Comparison of ENCODE assay signal across 8 cellular contexts in genomic region chr1:44031051-44031899, GRCh38. TPM values are rescaled to one million over a fixed set of nuclear protein-coding genes. Genes with fewer than 3 reads are reported as not detected.
DNase-seq lines count a peak whose midpoint lies in the region; ATAC-seq and TF ChIP-seq lines count a peak whose summit lies in the region.

SLC6A9 (minus strand) TSS chr1:44031462; CDS start chr1:44024277, 7,185 bp downstream.

- H3K9ac ChIP-seq in neuronal stem cell (ENCODE audit: low read depth, low read length, poor library complexity) = peak within 1 kb of the TSS; percentile 95

- peak within 1 kb of the TSS; percentile 92 for H2BK15ac ChIP-seq in neuronal stem cell (ENCODE audit: low read length)

- in situ Hi-C loops in transverse colon (cut with MboI; ENCODE audit: low pct_ligation_motif_present in 1 of 4, low pct_unique_long_range_greater_than_20kb in 1 of 4, low sequenced_read_pairs in 3 of 4) = loop anchor here in 1 of 4 donors (25.0 kb wide), 1 partner anchor 269 kb away; no protein-coding TSS in a partner anchor

- WGBS in neuronal stem cell (ENCODE audit: extremely low coverage in 2 of 2, insufficient read length in 2 of 2, insufficient replicate concordance in 1 of 2), 2 donors = no CpG with 5 or more reads among the region's 55 CpGs
- WGBS in transverse colon (ENCODE audit: low coverage in 1 of 2), 2 donors = 3% methylated on average over 40 of the region's 55 CpGs; no CpG with 5 or more reads in 1 of the 2 donors

- H4K91ac ChIP-seq in neuronal stem cell (ENCODE audit: low read depth, low read length, poor library complexity) = no peak within 1 kb of the TSS

- peak within 1 kb of the TSS; percentile 77 for H2BK120ac ChIP-seq in neuronal stem cell (ENCODE audit: low read depth, low read length)

- no peaks in the 10 kb centered on the region for H3K9me3 Mint-ChIP-seq in activated T-helper 17 cell treated with anti-CD3 and anti-CD28 coated beads, Interleukin-2, amount 50 U/mL, for 72 hours

- peak within 1 kb of the TSS; percentile 95 for H3K23ac ChIP-seq in neuronal stem cell (ENCODE audit: low read depth, low read length, poor library complexity)

- H3K4me3 Mint-ChIP-seq in activated T-helper 17 cell treated with anti-CD3 and anti-CD28 coated beads, Interleukin-2, amount 50 U/mL, for 72 hours = peak within 1 kb of the TSS; percentile 76

- H3K9me3 ChIP-seq in neuronal stem cell (replicated peaks in 1 of 2; ENCODE audit: control insufficient read depth in 2 of 2, insufficient read depth in 1 of 2, low read depth in 1 of 2, low read length in 2 of 2) (no peaks in the 10 kb centered on the region), transverse colon (no peaks in the 10 kb centered on the region)

- no peak for TF ChIP-seq POLR2A in transverse colon (IDR thresholded peaks at IDR 0.05)

- H3K4me1 Mint-ChIP-seq in activated T-helper 17 cell treated with anti-CD3 and anti-CD28 coated beads, Interleukin-2, amount 50 U/mL, for 72 hours = peaks cover 24% of the 10 kb centered on the region

- peak within 1 kb of the TSS; percentile 31 for H2BK12ac ChIP-seq in neuronal stem cell (ENCODE audit: low read length)

- no peak for TF ChIP-seq EP300 in transverse colon (IDR thresholded peaks at IDR 0.05; ENCODE audit: low read depth)

- H3K27ac Mint-ChIP-seq in activated T-helper 17 cell treated with anti-CD3 and anti-CD28 coated beads, Interleukin-2, amount 50 U/mL, for 72 hours = peak within 1 kb of the TSS; percentile 61

- ATAC-seq in activated T-helper 17 cell treated with anti-CD3 and anti-CD28 coated beads, Interleukin-2, amount 50 U/mL, for 72 hours (replicated peaks) = peak; percentile 1

- peak within 1 kb of the TSS; percentile 99 for H2BK5ac ChIP-seq in neuronal stem cell (ENCODE audit: low read length)

- peak; percentile 34 for DNase-seq in GM12865 (ENCODE audit: low read depth)
- DNase-seq in NCI-H82 (lab: John Stamatoyannopoulos, UW) = peak; percentile 73
- DNase-seq in fibroblast of the aortic adventitia (ENCODE audit: low read depth) = peak; percentile 86
- DNase-seq in neuronal stem cell (ENCODE audit: low spot score) = peak; percentile 66
- DNase-seq in transverse colon = peak; percentile 69
- DNase-seq in SHP77 treated with DMSO at 0.1 percent for 48 hours (lab: John Stamatoyannopoulos, UW) = no peak
- DNase-seq in NCI-H1694 treated with DMSO at 0.1 percent for 48 hours (lab: John Stamatoyannopoulos, UW) = no peak

- peak within 1 kb of the TSS; percentile 90 for H3K14ac ChIP-seq in neuronal stem cell (ENCODE audit: low read length)

- peak within 1 kb of the TSS; percentile 64 for H3K4me3 ChIP-seq in GM12865 (ENCODE audit: low read depth, low read length)
- H3K4me3 ChIP-seq in fibroblast of the aortic adventitia (ENCODE audit: low read depth, low read length) = peak within 1 kb of the TSS; percentile 83
- peak within 1 kb of the TSS; percentile 48 to 98 for H3K4me3 ChIP-seq in neuronal stem cell (ENCODE audit: low read length in 2 of 2)
- peak within 1 kb of the TSS; percentile 82 to 90 (median 86) for H3K4me3 ChIP-seq in transverse colon

- no peak within 1 kb of the TSS for H3K4ac ChIP-seq in neuronal stem cell (ENCODE audit: low read length)

- intact Hi-C loops in transverse colon (cut with DNase I; ENCODE audit: low total_unique reads) = no loop called here

- peak within 1 kb of the TSS; percentile 92 for H2AK5ac ChIP-seq in neuronal stem cell (ENCODE audit: low read depth, low read length)

- no peak for TF ChIP-seq CTCF in GM12865 (IDR thresholded peaks at IDR 0.05; ENCODE audit: insufficient read depth, low read depth, low read length, missing control alignments)
- no peak for TF ChIP-seq CTCF in fibroblast of the aortic adventitia (IDR thresholded peaks at IDR 0.05; ENCODE audit: insufficient read depth, low read length)
- no peak for TF ChIP-seq CTCF in transverse colon (IDR thresholded peaks at IDR 0.05)

- no peak within 1 kb of the TSS for H4K8ac ChIP-seq in neuronal stem cell (ENCODE audit: low read depth, low read length)

- no peaks in the 10 kb centered on the region for H3K36me3 Mint-ChIP-seq in activated T-helper 17 cell treated with anti-CD3 and anti-CD28 coated beads, Interleukin-2, amount 50 U/mL, for 72 hours (ENCODE audit: low read depth)

- H3K36me3 ChIP-seq in neuronal stem cell (replicated peaks in 1 of 2; ENCODE audit: control insufficient read depth in 2 of 2, insufficient read depth in 2 of 2, low read length in 2 of 2) = peaks cover 0 to 3% of the 10 kb centered on the region in 2 donors
- H3K36me3 ChIP-seq in transverse colon = no peaks in the 10 kb centered on the region

- peak within 1 kb of the TSS; percentile 76 for H3K27ac ChIP-seq in neuronal stem cell (replicated peaks; ENCODE audit: low read length)
- peak within 1 kb of the TSS; percentile 90 to 98 (median 96) for H3K27ac ChIP-seq in transverse colon

- H3K18ac ChIP-seq in neuronal stem cell (ENCODE audit: low read length) = peak within 1 kb of the TSS; percentile 99

- peaks cover 19 to 20% of the 10 kb centered on the region in 2 donors for H3K4me1 ChIP-seq in neuronal stem cell (ENCODE audit: control insufficient read depth in 2 of 2, insufficient read depth in 1 of 2, low read depth in 1 of 2, low read length in 2 of 2)
- peaks cover 27 to 55% (median 47%) of the 10 kb centered on the region in 4 donors for H3K4me1 ChIP-seq in transverse colon

- H3K4me2 ChIP-seq in neuronal stem cell (ENCODE audit: insufficient read depth, low read length, poor library complexity, severe bottlenecking) = peak within 1 kb of the TSS; percentile 68

- no peaks in the 10 kb centered on the region for H3K27me3 Mint-ChIP-seq in activated T-helper 17 cell treated with anti-CD3 and anti-CD28 coated beads, Interleukin-2, amount 50 U/mL, for 72 hours

- H2AFZ ChIP-seq in neuronal stem cell (ENCODE audit: low read length) = peak within 1 kb of the TSS; percentile 83

- H3K27me3 ChIP-seq in neuronal stem cell (ENCODE audit: control insufficient read depth in 3 of 3, insufficient read depth in 3 of 3, low read depth in 1 of 3, low read length in 3 of 3) = peaks cover 0 to 25% (median 0%) of the 10 kb centered on the region in 3 experiments
- H3K27me3 ChIP-seq in transverse colon = no peaks in the 10 kb centered on the region

- H3K79me1 ChIP-seq in neuronal stem cell (ENCODE audit: low read depth, low read length) = no peaks in the 10 kb centered on the region

RNA-seq across cellular contexts. Expression of gene SLC6A9, which starts in this region (rescaled TPM):
- total RNA-seq in activated T-helper 17 cell treated with anti-CD3 and anti-CD28 coated beads, Interleukin-2, amount 50 U/mL, for 72 hours = 1 to 10 TPM in 1 of 2 donors, under 1 TPM in 1; 0.87 to 2.8 TPM
- 6.8 and 25.9 TPM in 2 replicates for total RNA-seq in fibroblast of the aortic adventitia (ENCODE audit: low replicate concordance)
- polyA plus RNA-seq in neuronal stem cell (2013, experiment 1 of 2) = 10.8 TPM
- polyA plus RNA-seq in neuronal stem cell (2013, experiment 2 of 2) = 10.8 TPM
- total RNA-seq in transverse colon = 10 to 100 TPM; 22.4 to 31.8 (median 29.5) TPM

Comparison
In these comparisons a context has a peak if more than half of its experiments do, and no peak if none do; other contexts are left out.
1. DNase-seq: peak in GM12865 (single experiment), NCI-H82 (single experiment), fibroblast of the aortic adventitia (single experiment), neuronal stem cell (single experiment) and transverse colon (single experiment); none in SHP77 treated with DMSO at 0.1 percent for 48 hours (single experiment) and NCI-H1694 treated with DMSO at 0.1 percent for 48 hours (single experiment).
2. Peak in every context shown above with its lines, with median percentiles within 50 percentile points of each other: H3K4me3 ChIP-seq.